Comparison of ENCODE assay signal across 20 cellular contexts in genomic region chr1:162551969-162552683, GRCh38. TPM values are rescaled to one million over a fixed set of nuclear protein-coding genes. Genes with fewer than 3 reads are reported as not detected.
A peak's percentile ranks its signal among the peaks of the same experiment; 100 is the strongest.
DNase-seq lines count a peak whose midpoint lies in the region; ATAC-seq and TF ChIP-seq lines count a peak whose summit lies in the region.
"Had no signal": no experiment of that assay in that cellular context is flagged by ENCODE, and none has a peak within 500 bp of the region (broad histone marks: within the 10 kb centered on the region; RNA-seq: fewer than 3 reads in every experiment).

No MANE protein-coding gene starts in this region.

- peaks cover 4% of the 10 kb centered on the region; the same call in 1 of the 3 replicates for H3K4me1 Mint-ChIP-seq in GM23338
- H3K4me1 Mint-ChIP-seq: neural progenitor cell had no signal

- no peak overlapping the region for H3K4me3 Mint-ChIP-seq in GM23338
- H3K4me3 Mint-ChIP-seq: neural progenitor cell had no signal

- no peaks in the 10 kb centered on the region for H3K9me3 Mint-ChIP-seq in GM23338
- H3K9me3 Mint-ChIP-seq: activated T-helper 2 cell treated with anti-CD3 and anti-CD28 coated beads, Interferon-gamma antibody, Interleukin-2, Interleukin-4, amounts not matched to agents 10 μg/mL and 5 μg/mL and 100 μg/mL, durations not matched to agents 14 hours and 24 hours and 36 hours; neural progenitor cell had no signal

- intact Hi-C loops in thyroid gland (cut with DNase I), result no loop called here
- intact Hi-C loops in mucosa of descending colon (cut with DNase I, micrococcal nuclease), result no loop called here

- no peak overlapping the region for H3K27ac Mint-ChIP-seq in GM23338
- H3K27ac Mint-ChIP-seq: activated T-helper 2 cell treated with anti-CD3 and anti-CD28 coated beads, Interferon-gamma antibody, Interleukin-2, Interleukin-4, amounts not matched to agents 10 μg/mL and 5 μg/mL and 100 μg/mL, durations not matched to agents 14 hours and 24 hours and 36 hours; neural progenitor cell had no signal

- TF ChIP-seq CTCF in GM23338 (conservative IDR thresholded peaks at IDR 0.05; ENCODE audit: low read depth in 2 of 2), result no peak
- no peak for TF ChIP-seq CTCF in right atrium auricular region (IDR thresholded peaks at IDR 0.05)
- TF ChIP-seq CTCF in thoracic aorta (IDR thresholded peaks at IDR 0.05), result no peak
- no peak for TF ChIP-seq CTCF in thyroid gland (IDR thresholded peaks at IDR 0.05)
- no peak for TF ChIP-seq CTCF in mucosa of descending colon (IDR thresholded peaks at IDR 0.05)

- H3K27me3 ChIP-seq in GM23338 (ENCODE audit: insufficient read depth) (no peaks in the 10 kb centered on the region), right atrium auricular region (no peaks in the 10 kb centered on the region), thoracic aorta (replicated peaks; ENCODE audit: insufficient read depth) (no peaks in the 10 kb centered on the region), thyroid gland (no peaks in the 10 kb centered on the region)
- H3K27me3 ChIP-seq: BLaER1, neural progenitor cell, SJSA1 had no signal

- 0 out of 2 replicates have a peak overlapping the region, but pooled peaks have one; percentile 6 for H3K4me2 ChIP-seq in GM23338
- H3K4me2 ChIP-seq: BLaER1, neural progenitor cell had no signal

- H3K9me3 ChIP-seq in right atrium auricular region, result no peaks in the 10 kb centered on the region
- no peaks in the 10 kb centered on the region for H3K9me3 ChIP-seq in thoracic aorta
- H3K9me3 ChIP-seq in thyroid gland, result no peaks in the 10 kb centered on the region
- no peaks in the 10 kb centered on the region for H3K9me3 ChIP-seq in mucosa of descending colon
- H3K9me3 ChIP-seq: BLaER1, SJSA1 had no signal

- H3K79me2 ChIP-seq in GM23338 (replicated peaks; ENCODE audit: insufficient read depth), result no peaks in the 10 kb centered on the region

- H3K27me3 Mint-ChIP-seq in GM23338 (ENCODE audit: insufficient read depth, low read depth, poor library complexity), result peaks cover 2% of the 10 kb centered on the region

- H3K36me3 Mint-ChIP-seq in GM23338 (ENCODE audit: low read depth), result no peaks in the 10 kb centered on the region
- H3K36me3 Mint-ChIP-seq: neural progenitor cell had no signal

- no peak overlapping the region for H3K27ac ChIP-seq in GM23338 (ENCODE audit: low read depth)
- H3K27ac ChIP-seq in epithelial cell of prostate, result peak overlapping the region; percentile 26
- peak overlapping the region; percentile 55 to 80 for H3K27ac ChIP-seq in right atrium auricular region
- peak overlapping the region; percentile 51 to 64 for H3K27ac ChIP-seq in thoracic aorta
- no peak overlapping the region for H3K27ac ChIP-seq in thyroid gland
- H3K27ac ChIP-seq: BLaER1, neural progenitor cell, SJSA1 had no signal

- H3K36me3 ChIP-seq in GM23338 (ENCODE audit: insufficient read depth) (no peaks in the 10 kb centered on the region), right atrium auricular region (no peaks in the 10 kb centered on the region), thoracic aorta (no peaks in the 10 kb centered on the region), thyroid gland (no peaks in the 10 kb centered on the region), mucosa of descending colon (ENCODE audit: low read depth) (no peaks in the 10 kb centered on the region)
- H3K36me3 ChIP-seq: BLaER1, neural progenitor cell, SJSA1 had no signal

- DNase-seq in GM23338 (ENCODE audit: low spot score), result no peak
- DNase-seq in epithelial cell of prostate (ENCODE audit: low read depth, low spot score), result no peak
- DNase-seq in right atrium auricular region (ENCODE audit: low spot score), result no peak
- DNase-seq in thoracic aorta (ENCODE audit: low spot score), result no peak
- no peak for DNase-seq in thyroid gland
- no peak for DNase-seq in mucosa of descending colon
- DNase-seq in iPS-NIHi11 (ENCODE audit: low spot score), result no peak
- DNase-seq: activated CD4-positive, CD25-positive, alpha-beta regulatory T cell treated with anti-CD3 and anti-CD28 coated beads, Interleukin-2, amount 50 U/mL, for 72 hours; amniotic stem cell; GOT3; head of caudate nucleus; midbrain; NCI-H1092; NCI-H69; stimulated activated naive CD8-positive, alpha-beta T cell treated with anti-CD3 and anti-CD28 coated beads, Interleukin-15, Interleukin-2, amounts not matched to agents 100 U/mL and 50 U/mL, for 24 hours had no signal

- ATAC-seq in GM23338 (no peak), thoracic aorta (ENCODE audit: insufficient number of reproducible peaks, low FRiP score, low read depth) (no peak), mucosa of descending colon (no peak), HG03571 (IDR thresholded peaks at IDR 0.05; ENCODE audit: unreplicated experiment) (no peak)
- ATAC-seq: stimulated activated naive CD8-positive, alpha-beta T cell treated with anti-CD3 and anti-CD28 coated beads, Interleukin-15, Interleukin-2, amounts not matched to agents 100 U/mL and 50 U/mL, for 24 hours had no signal

- TF ChIP-seq POLR2A in thyroid gland (IDR thresholded peaks at IDR 0.05), result no peak

- no peak overlapping the region for H2AFZ ChIP-seq in GM23338
- H2AFZ ChIP-seq: neural progenitor cell had no signal

- H3K4me1 ChIP-seq in GM23338 (ENCODE audit: insufficient read depth) (no peaks in the 10 kb centered on the region), right atrium auricular region (peaks cover 0 to 5% of the 10 kb centered on the region in 2 donors), thoracic aorta (ENCODE audit: control insufficient read depth in 1 of 2, low read depth in 2 of 2) (peaks cover 5 to 13% of the 10 kb centered on the region in 2 donors), thyroid gland (no peaks in the 10 kb centered on the region), mucosa of descending colon (ENCODE audit: low read depth) (no peaks in the 10 kb centered on the region)
- H3K4me1 ChIP-seq: BLaER1, neural progenitor cell had no signal

- 0 out of 2 replicates have a peak, but pooled peaks cover 11% of the 10 kb centered on the region for H3K9me2 ChIP-seq in GM23338 (ENCODE audit: insufficient read depth)

- no peaks in the 10 kb centered on the region for H4K20me1 ChIP-seq in GM23338 (replicated peaks; ENCODE audit: insufficient read depth)
- H4K20me1 ChIP-seq: BLaER1 had no signal

- H3K4me3 ChIP-seq in GM23338, result no peak overlapping the region
- no peak overlapping the region for H3K4me3 ChIP-seq in right atrium auricular region
- H3K4me3 ChIP-seq in thoracic aorta, result no peak overlapping the region
- H3K4me3 ChIP-seq in thyroid gland (replicated peaks in 1 of 3), result no peak overlapping the region
- H3K4me3 ChIP-seq in mucosa of descending colon, result no peak overlapping the region
- H3K4me3 ChIP-seq: BLaER1, neural progenitor cell, SJSA1 had no signal

- no peaks in the 10 kb centered on the region for H3F3A ChIP-seq in GM23338 (replicated peaks; ENCODE audit: low read depth)

- WGBS in thyroid gland, 2 donors, result 82 to 84% methylated on average over 7 of the region's 7 CpGs

TF ChIP-seq in GM23338, 12 proteins besides CTCF, POLR2A, EP300 and RAD21 (continues in another document):
- TF ChIP-seq ZNF331 (CRISPR knock-in tag; IDR thresholded peaks at IDR 0.05; ENCODE audit: low read depth), result no peak
- no peak for TF ChIP-seq REST (IDR thresholded peaks at IDR 0.05; ENCODE audit: unreplicated experiment)
- no peak for TF ChIP-seq NANOG (IDR thresholded peaks at IDR 0.05; ENCODE audit: borderline replicate concordance)
- no peak for TF ChIP-seq JUNB (IDR thresholded peaks at IDR 0.05; ENCODE audit: unreplicated experiment)
- no peak for TF ChIP-seq POLR2AphosphoS5 (IDR thresholded peaks at IDR 0.05; ENCODE audit: low read depth)
- TF ChIP-seq CREB1 (CRISPR knock-in tag; IDR thresholded peaks at IDR 0.05; ENCODE audit: low read depth), result no peak

RNA-seq across cellular contexts. Expression of gene UAP1, which starts 9.4 kb away (rescaled TPM):
- total RNA-seq in GM23338 (2014; rRNA removed; shearing (Covaris generic)), result 32.9 and 33.3 TPM in 2 replicates
- polyA plus RNA-seq in GM23338 (2016; fragmentation: Nextera tagmentation; extraction: Ambion mirVana), result 24.0 and 26.7 TPM in 2 replicates
- 10 to 100 TPM; 37.5 to 53.1 TPM for total RNA-seq in right atrium auricular region
- total RNA-seq in thoracic aorta, result 100 to 1,000 TPM in 1 of 2 donors, 10 to 100 TPM in 1; 70.4 to 284 TPM
- total RNA-seq in thyroid gland, result 10 to 100 TPM; 39.2 to 84.7 (median 64.0) TPM
- total RNA-seq in mucosa of descending colon, result 100 to 1,000 TPM in 2 of 3 donors, 10 to 100 TPM in 1; 91.4 to 123 (median 116) TPM

RNA-seq across cellular contexts. Expression of gene UHMK1, which starts 54.5 kb away (rescaled TPM):
- 28.3 and 30.2 TPM in 2 replicates for total RNA-seq in GM23338 (2014; rRNA removed; shearing (Covaris generic))
- 7.2 and 8.6 TPM in 2 replicates for polyA plus RNA-seq in GM23338 (2016; fragmentation: Nextera tagmentation; extraction: Ambion mirVana)
- 10 to 100 TPM; 24.3 to 28.6 TPM for total RNA-seq in right atrium auricular region
- 10 to 100 TPM; 29.4 to 38.7 TPM for total RNA-seq in thoracic aorta
- total RNA-seq in thyroid gland, result 10 to 100 TPM; 44.3 to 62.0 (median 57.1) TPM
- total RNA-seq in mucosa of descending colon, result 10 to 100 TPM; 40.2 to 50.2 (median 45.8) TPM

Comparison
In these comparisons a context has a peak if more than half of its experiments do, and no peak if none do; other contexts are left out.
1. H3K27ac ChIP-seq: peak in epithelial cell of prostate (single experiment), right atrium auricular region (2 of 2) and thoracic aorta (2 of 2); none in GM23338 (single experiment) and thyroid gland (0 of 3).